In genomic region chr16:75104836-75105235, GRCh38 we compare ENCODE assay signal across 13 cellular contexts. TPM values are rescaled to one million over a fixed set of nuclear protein-coding genes. Genes with fewer than 3 reads are reported as not detected.
A peak's percentile ranks its signal among the peaks of the same experiment; 100 is the strongest.
DNase-seq lines count a peak whose midpoint lies in the region; ATAC-seq and TF ChIP-seq lines count a peak whose summit lies in the region.
"Had no signal": no experiment of that assay in that cellular context is flagged by ENCODE, and none has a peak within 500 bp of the region (broad histone marks: within the 10 kb centered on the region; RNA-seq: fewer than 3 reads in every experiment).

No MANE protein-coding gene starts in this region.

- no peak overlapping the region for H3K4me2 ChIP-seq in IMR-90 (ENCODE audit: low read depth, low read length)

- peak overlapping the region; percentile 38; the same call in 1 of the 2 replicates for H3K4ac ChIP-seq in IMR-90 (ENCODE audit: low read depth, low read length)

- no peak overlapping the region for H2AK9ac ChIP-seq in IMR-90 (replicated peaks; ENCODE audit: low read depth, low read length, poor library complexity)

- BruUV-seq in A673 (replicated peaks; lab: Mats Ljungman, UMichigan) = no TSS peak
- BruUV-seq in IMR-90 (replicated peaks; lab: Mats Ljungman, UMichigan) = no TSS peak

- H3K56ac ChIP-seq in IMR-90 (ENCODE audit: extremely low read depth, insufficient read depth, low read length) = no peak overlapping the region

- 80% methylated on average over 2 of the region's 11 CpGs; no CpG with 5 or more reads in 1 of the 2 experiments for WGBS in IMR-90 (ENCODE audit: extremely low coverage in 2 of 2, insufficient read length in 1 of 2), 2 experiments
- WGBS in esophagus muscularis mucosa = 94% methylated on average over 8 of the region's 11 CpGs
- WGBS in sigmoid colon, 2 donors = 94 to 97% methylated on average over 11 of the region's 11 CpGs

- no peak for ATAC-seq in IMR-90 (ENCODE audit: low read depth)
- no peak for ATAC-seq in HG02623 (IDR thresholded peaks at IDR 0.05; ENCODE audit: unreplicated experiment)
- no peak for ATAC-seq in GM18867 (IDR thresholded peaks at IDR 0.05; ENCODE audit: unreplicated experiment)
- ATAC-seq: activated naive CD4-positive, alpha-beta T cell treated with anti-CD3 and anti-CD28 coated beads, Interleukin-2, amount 50 U/mL, for 72 hours; left colon; stimulated activated naive CD8-positive, alpha-beta T cell treated with anti-CD3 and anti-CD28 coated beads, Interleukin-15, amount 100 ng/mL, for 72 hours had no signal

- no peaks in the 10 kb centered on the region for H4K20me1 ChIP-seq in IMR-90 (ENCODE audit: insufficient read depth, low read length)

- TF ChIP-seq CTCF in A673 (conservative IDR thresholded peaks at IDR 0.05; ENCODE audit: low read depth, low read length) = no peak
- TF ChIP-seq CTCF in IMR-90 (conservative IDR thresholded peaks at IDR 0.05; ENCODE audit: low read depth, low read length) = no peak
- TF ChIP-seq CTCF in esophagus muscularis mucosa (IDR thresholded peaks at IDR 0.05) = no peak
- TF ChIP-seq CTCF in sigmoid colon (IDR thresholded peaks at IDR 0.05) = no peak

- H3K4me1 ChIP-seq in A673 (ENCODE audit: insufficient read depth, low read length, poor library complexity, severe bottlenecking) (peaks cover 64% of the 10 kb centered on the region), IMR-90 (ENCODE audit: control insufficient read depth, insufficient read depth, low read length) (peaks cover 41% of the 10 kb centered on the region), esophagus muscularis mucosa (peaks cover 61 to 66% (median 62%) of the 10 kb centered on the region in 4 donors), sigmoid colon (peaks cover 0 to 86% (median 70%) of the 10 kb centered on the region in 4 donors)

- H3K36me3 ChIP-seq in A673 (ENCODE audit: insufficient read depth, low read length, poor library complexity, severe bottlenecking) (no peaks in the 10 kb centered on the region), IMR-90 (ENCODE audit: control insufficient read depth, insufficient read depth, low read length) (no peaks in the 10 kb centered on the region; the same call in 1 of the 2 replicates), esophagus muscularis mucosa (peaks cover 0 to 6% (median 4%) of the 10 kb centered on the region in 4 donors), sigmoid colon (no peaks in the 10 kb centered on the region)

- H2BK15ac ChIP-seq in IMR-90 (ENCODE audit: low read depth, low read length) = no peak overlapping the region

- peak overlapping the region; percentile 39; the same call in 1 of the 2 replicates for H3K18ac ChIP-seq in IMR-90 (ENCODE audit: low read depth, low read length)

- TF ChIP-seq POLR2A in IMR-90 (IDR thresholded peaks at IDR 0.05; ENCODE audit: low read depth, low read length) = no peak
- no peak for TF ChIP-seq POLR2A in esophagus muscularis mucosa (IDR thresholded peaks at IDR 0.05; ENCODE audit: low read depth)
- TF ChIP-seq POLR2A in sigmoid colon (IDR thresholded peaks at IDR 0.05) = no peak

- CTCF ChIA-PET in A673 (lab: Charles Lee) (no interaction called here), IMR-90 (lab: Yijun Ruan, JAX) (interaction anchor here (0.8 kb wide), 1 partner anchor 43 kb away, joined by 3 read pairs; no protein-coding TSS in a partner anchor)

- no peak overlapping the region for H2AFZ ChIP-seq in IMR-90 (replicated peaks; ENCODE audit: low read length, poor library complexity)

- intact Hi-C loops in A673 (cut with micrococcal nuclease; ENCODE audit: unreplicated experiment) (no loop called here), IMR-90 (cut with micrococcal nuclease) (no loop called here), esophagus muscularis mucosa (cut with DNase I) (loop anchor here (5.0 kb wide), 1 partner anchor 43 kb away; no protein-coding TSS in a partner anchor), sigmoid colon (cut with DNase I) (loop anchor here (2.0 to 10.0 kb wide), 2 partner anchors 44 to 60 kb away; no protein-coding TSS in a partner anchor)

- no peak for TF ChIP-seq EP300 in esophagus muscularis mucosa (IDR thresholded peaks at IDR 0.05)
- TF ChIP-seq EP300 in sigmoid colon (IDR thresholded peaks at IDR 0.05) = no peak

- peak overlapping the region; percentile 83 for H3K27ac ChIP-seq in A673 (ENCODE audit: low read depth, low read length, poor library complexity, severe bottlenecking)
- H3K27ac ChIP-seq in IMR-90 (ENCODE audit: insufficient read depth, low read length) = peak overlapping the region; percentile 84; the same call in 1 of the 2 replicates
- H3K27ac ChIP-seq in esophagus muscularis mucosa (replicated peaks in 1 of 4) = peak overlapping the region; percentile 80 to 86 (median 84)
- peak overlapping the region; percentile 77 to 92 (median 88) for H3K27ac ChIP-seq in sigmoid colon

- in situ Hi-C loops in IMR-90 (cut with MboI; ENCODE audit: low sequenced_read_pairs) = loop anchor here (5.0 kb wide), 1 partner anchor 103 kb away; no protein-coding TSS in a partner anchor

- H3K14ac ChIP-seq in IMR-90 (replicated peaks; ENCODE audit: low read depth, low read length) = no peak overlapping the region

- dilution Hi-C loops in IMR-90 (cut with HindIII; ENCODE audit: low sequenced_read_pairs, unreplicated experiment) = no loop called here

- H3K9me1 ChIP-seq in IMR-90 (ENCODE audit: insufficient read depth, low read length) = peaks cover 31% of the 10 kb centered on the region

- H3K4me3 ChIP-seq in A673 (ENCODE audit: low read depth, low read length, poor library complexity, severe bottlenecking) = no peak overlapping the region
- H3K4me3 ChIP-seq in IMR-90 (ENCODE audit: insufficient read depth, low read depth, low read length) = no peak overlapping the region
- H3K4me3 ChIP-seq in esophagus muscularis mucosa = no peak overlapping the region
- no peak overlapping the region for H3K4me3 ChIP-seq in sigmoid colon

- peak overlapping the region; percentile 4; the same call in 1 of the 2 replicates for H4K91ac ChIP-seq in IMR-90 (ENCODE audit: insufficient read depth, low read depth, low read length)

- no peak overlapping the region for H4K8ac ChIP-seq in IMR-90 (ENCODE audit: low read depth in 2 of 2, low read length in 2 of 2)

- H2AK5ac ChIP-seq in IMR-90 (ENCODE audit: low read depth, low read length) = peak overlapping the region; percentile 35; the same call in 1 of the 2 replicates

- H2BK20ac ChIP-seq in IMR-90 (ENCODE audit: low read depth, low read length) = no peak overlapping the region

- no peak for TF ChIP-seq RAD21 in IMR-90 (IDR thresholded peaks at IDR 0.05; ENCODE audit: low read length)

- DNase-seq in A673 (ENCODE audit: low spot score) = no peak
- DNase-seq in IMR-90 = no peak
- no peak for DNase-seq in esophagus muscularis mucosa (ENCODE audit: extremely low spot score)
- DNase-seq in sigmoid colon = peak; percentile 69
- no peak for DNase-seq in DMS53 treated with DMSO at 0.1 percent for 48 hours (lab: John Stamatoyannopoulos, UW; ENCODE audit: unreplicated experiment)
- no peak for DNase-seq in mucosa of gallbladder (ENCODE audit: low spot score)
- DNase-seq: central memory CD4-positive, alpha-beta T cell; left colon; stimulated activated naive CD8-positive, alpha-beta T cell treated with anti-CD3 and anti-CD28 coated beads, Interleukin-15, amount 100 ng/mL, for 72 hours had no signal

- H2BK5ac ChIP-seq in IMR-90 (ENCODE audit: low read depth, low read length, poor library complexity, severe bottlenecking) = no peak overlapping the region

- no peak overlapping the region; the same call in 1 of the 2 replicates for H4K5ac ChIP-seq in IMR-90 (ENCODE audit: low read depth, low read length)

- H3K9ac ChIP-seq in IMR-90 (ENCODE audit: low read depth, low read length) = no peak overlapping the region

- POLR2A ChIA-PET in A673 (lab: Charles Lee; ENCODE audit: low non-redundant PET) = no interaction called here
- POLR2A ChIA-PET in IMR-90 (lab: Charles Lee; ENCODE audit: unreplicated experiment) = no interaction called here

- no peak overlapping the region for H3K23ac ChIP-seq in IMR-90 (ENCODE audit: low read depth, low read length)

- H3K27me3 ChIP-seq in A673 (replicated peaks; ENCODE audit: insufficient read depth, low read depth, low read length, poor library complexity) = no peaks in the 10 kb centered on the region
- no peaks in the 10 kb centered on the region for H3K27me3 ChIP-seq in IMR-90 (ENCODE audit: control insufficient read depth, insufficient read depth, low read length)
- H3K27me3 ChIP-seq in esophagus muscularis mucosa = no peaks in the 10 kb centered on the region
- H3K27me3 ChIP-seq in sigmoid colon = no peaks in the 10 kb centered on the region

- no peak overlapping the region for H2BK120ac ChIP-seq in IMR-90 (ENCODE audit: low read depth, low read length)

- H3K79me1 ChIP-seq in IMR-90 (ENCODE audit: low read depth in 1 of 2, low read length in 2 of 2) = peaks cover 15 to 70% of the 10 kb centered on the region in 2 experiments

- H3K9me3 ChIP-seq in A673 (ENCODE audit: low read depth, low read length, poor library complexity, severe bottlenecking) = no peaks in the 10 kb centered on the region
- no peaks in the 10 kb centered on the region for H3K9me3 ChIP-seq in IMR-90 (ENCODE audit: control insufficient read depth, insufficient read depth, low read length)
- H3K9me3 ChIP-seq in esophagus muscularis mucosa = no peaks in the 10 kb centered on the region
- H3K9me3 ChIP-seq in sigmoid colon = no peaks in the 10 kb centered on the region

RNA-seq across cellular contexts. Expression of gene LDHD, which starts 11.7 kb away (rescaled TPM):
- total RNA-seq in A673 (2021) = 0.39 TPM in 1 of 2 replicates, not detected in the other
- under 0.01 TPM in 1 of 2 replicates, not detected in the other for total RNA-seq in IMR-90 (2012; rRNA removed)
- 0.23 and 0.26 TPM in 2 replicates for polyA plus RNA-seq in IMR-90 (2012; rRNA removed)
- 0.16 and 0.29 TPM in 2 replicates for polyA plus RNA-seq in IMR-90 (2012; cell fraction: cytosol; rRNA removed)
- 0.78 and 1.1 TPM in 2 replicates for polyA plus RNA-seq in IMR-90 (2012; cell fraction: nucleus; rRNA removed; ENCODE audit: low replicate concordance)
- 10 to 100 TPM in 2 of 4 donors, 1 to 10 TPM in 2; 6.7 to 13.2 (median 8.7) TPM for total RNA-seq in esophagus muscularis mucosa
- total RNA-seq in sigmoid colon = 1 to 10 TPM; 2.5 to 7.6 (median 7.3) TPM
- polyA plus RNA-seq in sigmoid colon = 100 to 1,000 TPM in 1 of 3 donors, 10 to 100 TPM in 2; 66.1 to 114 (median 78.0) TPM
- total RNA-seq in mucosa of gallbladder = 14.5 TPM
- total RNA-seq: endothelial cell of umbilical vein had no signal

RNA-seq across cellular contexts. Expression of gene ZFP1, which starts 43.5 kb away (rescaled TPM):
- total RNA-seq in A673 (2021) = 22.6 and 23.3 TPM in 2 replicates
- 16.0 and 16.9 TPM in 2 replicates for total RNA-seq in IMR-90 (2012; rRNA removed)
- polyA plus RNA-seq in IMR-90 (2012; rRNA removed) = 3.7 and 3.8 TPM in 2 replicates
- 1.3 and 1.8 TPM in 2 replicates for polyA plus RNA-seq in IMR-90 (2012; cell fraction: cytosol; rRNA removed)
- 0.61 and 2.5 TPM in 2 replicates for polyA plus RNA-seq in IMR-90 (2012; cell fraction: nucleus; rRNA removed; ENCODE audit: low replicate concordance)
- total RNA-seq in esophagus muscularis mucosa = 10 to 100 TPM in 3 of 4 donors, 1 to 10 TPM in 1; 8.4 to 17.4 (median 12.0) TPM
- total RNA-seq in sigmoid colon = 10 to 100 TPM in 3 of 4 donors, 1 to 10 TPM in 1; 9.2 to 17.5 (median 15.4) TPM
- polyA plus RNA-seq in sigmoid colon = 1 to 10 TPM in 2 of 3 donors, under 1 TPM in 1; 0.60 to 4.0 (median 2.3) TPM
- total RNA-seq in mucosa of gallbladder = 11.4 TPM

Comparison
In these comparisons a context has a peak if more than half of its experiments do, and no peak if none do; other contexts are left out.
1. intact Hi-C loops: an anchor here in esophagus muscularis mucosa (5.0 kb wide) and sigmoid colon (2.0 to 10.0 kb wide); none called in A673 and IMR-90.